9 cellular contexts compared by ENCODE assay signal in the genomic region with DNA sequence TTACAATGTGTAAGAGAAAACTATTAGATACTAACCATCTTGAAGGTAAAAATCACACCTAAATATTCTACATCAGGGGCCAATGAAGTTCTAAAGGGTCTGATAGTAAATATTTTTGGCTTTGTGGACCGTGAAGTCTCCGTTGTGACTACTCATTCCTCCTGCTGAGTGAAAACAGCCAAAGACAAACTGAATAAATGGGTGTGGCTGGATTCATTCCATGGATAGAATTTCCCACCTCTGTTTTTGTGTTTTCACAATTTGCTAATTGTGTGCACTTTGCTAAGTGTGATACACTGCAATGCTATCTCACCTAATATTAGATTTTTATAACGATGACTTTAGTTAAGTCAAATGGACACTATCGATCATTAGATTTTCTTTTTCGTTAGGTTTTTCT.
"Had no signal": no experiment of that assay in that cellular context is flagged by ENCODE, and none has a peak within 500 bp of the region (broad histone marks: within the 10 kb centered on the region; RNA-seq: fewer than 3 reads in every experiment).

No MANE protein-coding gene starts in this region.

- DNase-seq: H9, HCEC 1CT, KG1 had no signal

- H3K27ac ChIP-seq: HL-60 had no signal

- FAIRE-seq: H1, H54, HepG2, K562 had no signal

- H3K4me2 ChIP-seq: GM23338 had no signal

- H3K4me3 ChIP-seq: GM23338, K562 had no signal

- ATAC-seq: GM23338, HepG2, K562 had no signal
